Comparison of ENCODE assay signal across 8 cellular contexts in genomic region chr18:75209129-75209951, GRCh38. TPM values are rescaled to one million over a fixed set of nuclear protein-coding genes. Genes with fewer than 3 reads are reported as not detected.
A peak's percentile ranks its signal among the peaks of the same experiment; 100 is the strongest.
DNase-seq lines count a peak whose midpoint lies in the region; ATAC-seq and TF ChIP-seq lines count a peak whose summit lies in the region.

A gene with protein sequence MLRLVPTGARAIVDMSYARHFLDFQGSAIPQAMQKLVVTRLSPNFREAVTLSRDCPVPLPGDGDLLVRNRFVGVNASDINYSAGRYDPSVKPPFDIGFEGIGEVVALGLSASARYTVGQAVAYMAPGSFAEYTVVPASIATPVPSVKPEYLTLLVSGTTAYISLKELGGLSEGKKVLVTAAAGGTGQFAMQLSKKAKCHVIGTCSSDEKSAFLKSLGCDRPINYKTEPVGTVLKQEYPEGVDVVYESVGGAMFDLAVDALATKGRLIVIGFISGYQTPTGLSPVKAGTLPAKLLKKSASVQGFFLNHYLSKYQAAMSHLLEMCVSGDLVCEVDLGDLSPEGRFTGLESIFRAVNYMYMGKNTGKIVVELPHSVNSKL (minus strand): TSS chr18:75209139. CDS start chr18:75209058, 81 bp downstream.

- H3K4me3 ChIP-seq in AG04450 (ENCODE audit: low read depth, low read length): peak within 1 kb of the TSS; percentile 87

- TF ChIP-seq POLR2A in GM18951 (IDR thresholded peaks at IDR 0.05; ENCODE audit: extremely low read depth, insufficient read depth, insufficient read length): peak; percentile 62

- H3K9me3 ChIP-seq in AG04450 (ENCODE audit: control insufficient read depth, insufficient read depth, low read length): no peaks in the 10 kb centered on the region; the same call in 1 of the 2 replicates

- ATAC-seq in HG03139 (IDR thresholded peaks at IDR 0.05; ENCODE audit: unreplicated experiment): peak; percentile 41

- H3K27me3 ChIP-seq in AG04450 (ENCODE audit: control insufficient read depth, insufficient read depth, low read length): peaks cover 2% of the 10 kb centered on the region

- DNase-seq in AG04450 (ENCODE audit: low read depth, low spot score) (no peak), NCI-H446 (lab: John Stamatoyannopoulos, UW) (peak; percentile 41 to 84), iris pigment epithelial cell (ENCODE audit: low read depth) (peak; percentile 79)
- peak; percentile 44 for DNase-seq in activated CD4-positive, CD25-positive, alpha-beta regulatory T cell treated with anti-CD3 and anti-CD28 coated beads, Interleukin-2, amount 50 U/mL, for 16 hours (ENCODE audit: low read depth, low spot score)
- peak; percentile 78 for DNase-seq in central memory CD4-positive, alpha-beta T cell
- DNase-seq in stimulated activated CD4-positive, alpha-beta T cell treated with anti-CD3 and anti-CD28 coated beads, Interleukin-12 subunit alpha, Interleukin-12 subunit beta, amount 100 ng/mL, for 24 hours (ENCODE audit: low read depth in 2 of 2): peak; percentile 59 to 71

- POLR2A ChIA-PET in AG04450 (lab: Yijun Ruan, JAX): interaction anchor here (0.6 to 0.7 kb wide), 2 partner anchors 41 to 620 kb away, joined by 3 read pairs; no protein-coding TSS in a partner anchor

- in situ Hi-C loops in GM18951 (cut with MboI; ENCODE audit: low sequenced_read_pairs, unreplicated experiment): no loop called here

- CTCF ChIA-PET in AG04450 (lab: Charles Lee): no interaction called here

- TF ChIP-seq CTCF in AG04450 (IDR thresholded peaks at IDR 0.05; ENCODE audit: low read depth, low read length): no peak

- peak within 1 kb of the TSS; percentile 75 for H3K27ac ChIP-seq in AG04450 (ENCODE audit: low read depth, low read length)

RNA-seq across cellular contexts. Expression of the gene that starts here (rescaled TPM):
- polyA plus RNA-seq in AG04450 (2011; rRNA removed): 30.9 TPM in 2 replicates
- polyA minus RNA-seq in AG04450 (2011; rRNA and poly(A)+ RNA removed): 43.6 and 57.7 TPM in 2 replicates
